Comparison of ENCODE assay signal across 18 cellular contexts in the genomic region with DNA sequence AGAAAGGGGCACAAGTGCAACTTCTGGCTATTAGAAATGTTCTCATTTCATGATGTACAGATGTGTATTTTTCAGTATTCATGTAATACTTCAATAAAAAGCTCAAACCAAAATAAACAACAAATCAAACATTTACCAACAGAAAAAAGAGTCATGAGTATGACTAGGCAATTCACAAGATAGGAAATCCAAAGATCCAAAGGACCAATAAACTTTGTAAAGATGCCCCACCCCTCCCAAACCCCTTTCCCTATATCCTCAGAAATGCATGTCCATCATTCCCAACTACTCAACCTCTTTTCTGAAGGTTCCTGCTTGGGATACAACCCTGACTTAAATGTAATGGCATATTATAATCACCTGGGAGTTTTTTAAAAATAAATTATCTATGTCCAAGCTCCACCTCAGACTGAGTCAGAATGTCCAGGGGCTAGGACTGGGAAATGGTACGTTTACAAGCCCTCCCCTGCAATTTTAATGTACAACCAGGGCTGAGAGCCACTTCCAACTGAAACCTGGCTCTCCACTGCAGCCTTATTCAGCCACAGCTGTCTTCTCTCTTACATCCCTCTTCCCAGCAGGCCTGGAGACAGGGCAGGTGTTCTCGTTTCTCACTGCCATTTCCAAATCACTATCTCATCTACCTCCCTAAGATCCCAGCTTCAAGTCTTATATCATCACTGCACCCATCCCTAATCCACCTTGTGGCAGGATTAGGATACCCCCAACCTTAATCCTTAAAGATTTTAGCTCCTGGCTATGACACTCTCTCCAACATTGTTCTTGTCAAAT.
A peak's percentile ranks its signal among the peaks of the same experiment; 100 is the strongest.
DNase-seq lines count a peak whose midpoint lies in the region; TF ChIP-seq lines count a peak whose summit lies in the region.
"Had no signal": no experiment of that assay in that cellular context is flagged by ENCODE, and none has a peak within 500 bp of the region (broad histone marks: within the 10 kb centered on the region; RNA-seq: fewer than 3 reads in every experiment).

No MANE protein-coding gene starts in this region.

- no peak overlapping the region for H2AFZ ChIP-seq in ACC112 (ENCODE audit: low read length, unreplicated experiment)

- peaks cover 69% of the 10 kb centered on the region for H3K79me2 ChIP-seq in ACC112 (ENCODE audit: control insufficient read depth, insufficient read depth, low read length, unreplicated experiment)

- POLR2A ChIA-PET in RWPE1 (lab: Yijun Ruan, JAX; ENCODE audit: low non-redundant PET), result no interaction called here

- peak overlapping the region; percentile 98 for H3K27ac ChIP-seq in ACC112 (ENCODE audit: low read depth, low read length)
- H3K27ac ChIP-seq in RWPE1, result 0 out of 2 replicates have a peak overlapping the region, but pooled peaks have one; percentile 30
- H3K27ac ChIP-seq in substantia nigra (ENCODE audit: low read depth, low read length, poor library complexity, severe bottlenecking), result no peak overlapping the region
- H3K27ac ChIP-seq: coronary artery, gastroesophageal sphincter, KMS-11, left ventricle myocardium inferior had no signal

- TF ChIP-seq CTCF in RWPE1 (conservative IDR thresholded peaks at IDR 0.05; ENCODE audit: low read depth) (no peak), fibroblast of mammary gland (conservative IDR thresholded peaks at IDR 0.05; ENCODE audit: control insufficient read depth, insufficient read depth, low read depth, low read length) (no peak)

- CTCF ChIA-PET in RWPE1 (lab: Yijun Ruan, JAX), result interaction anchor here (0.5 to 1.1 kb wide), 4 partner anchors 15 to 1635 kb away, joined by 3 read pairs; no protein-coding TSS in a partner anchor

- H3K4me3 ChIP-seq in ACC112 (ENCODE audit: low read depth, low read length), result peak overlapping the region; percentile 57; the same call in 1 of the 2 replicates
- no peak overlapping the region for H3K4me3 ChIP-seq in fibroblast of mammary gland (ENCODE audit: control insufficient read depth, low read depth, low read length)
- H3K4me3 ChIP-seq: coronary artery, gastroesophageal sphincter, left ventricle myocardium inferior had no signal

- peaks cover 54% of the 10 kb centered on the region for H3K4me1 ChIP-seq in ACC112 (ENCODE audit: control insufficient read depth, insufficient read depth, low read length, unreplicated experiment)
- H3K4me1 ChIP-seq: gastroesophageal sphincter had no signal

- DNase-seq in HCEC 1CT (peak; percentile 16), RWPE1 (ENCODE audit: low spot score) (peak; percentile 46), fibroblast of mammary gland (ENCODE audit: low read depth) (peak; percentile 58), epidermal melanocyte (ENCODE audit: insufficient read length, low spot score) (no peak), substantia nigra (lab: John Stamatoyannopoulos, UW) (no peak), NCI-H345 treated with DMSO at 0.1 percent for 48 hours (lab: John Stamatoyannopoulos, UW; ENCODE audit: unreplicated experiment) (no peak), NCI-H345 (lab: John Stamatoyannopoulos, UW) (no peak)
- DNase-seq: activated CD4-positive, alpha-beta T cell treated with anti-CD3 and anti-CD28 coated beads, Interleukin-2, amount 50 U/mL, for 1 hour; activated naive CD4-positive, alpha-beta T cell treated with anti-CD3 and anti-CD28 coated beads, Interleukin-2, amount 10 ng/mL, durations not matched to agents 7 days and 5 days; left ventricle myocardium inferior; NCI-H1105; NCI-H2171 treated with DMSO at 0.1 percent for 48 hours; occipital lobe; stimulated activated CD4-positive, alpha-beta T cell treated with anti-CD3 and anti-CD28 coated beads, Interleukin-4, amount 100 ng/mL, for 1 hour had no signal

- H3K36me3 ChIP-seq in ACC112 (ENCODE audit: insufficient read depth, low read length), result no peaks in the 10 kb centered on the region
- H3K36me3 ChIP-seq: gastroesophageal sphincter, left ventricle myocardium inferior had no signal

- no peaks in the 10 kb centered on the region for H3K27me3 ChIP-seq in ACC112 (ENCODE audit: insufficient read depth, low read length)
- H3K27me3 ChIP-seq: gastroesophageal sphincter had no signal

Comparison
In these comparisons a context has a peak if more than half of its experiments do, and no peak if none do; other contexts are left out.
1. DNase-seq: peak in HCEC 1CT (single experiment), RWPE1 (single experiment) and fibroblast of mammary gland (single experiment); none in epidermal melanocyte (single experiment), substantia nigra (0 of 49), NCI-H345 treated with DMSO at 0.1 percent for 48 hours (single experiment) and NCI-H345 (single experiment).